ENCODE assay signal across 34 cellular contexts in the genomic region with DNA sequence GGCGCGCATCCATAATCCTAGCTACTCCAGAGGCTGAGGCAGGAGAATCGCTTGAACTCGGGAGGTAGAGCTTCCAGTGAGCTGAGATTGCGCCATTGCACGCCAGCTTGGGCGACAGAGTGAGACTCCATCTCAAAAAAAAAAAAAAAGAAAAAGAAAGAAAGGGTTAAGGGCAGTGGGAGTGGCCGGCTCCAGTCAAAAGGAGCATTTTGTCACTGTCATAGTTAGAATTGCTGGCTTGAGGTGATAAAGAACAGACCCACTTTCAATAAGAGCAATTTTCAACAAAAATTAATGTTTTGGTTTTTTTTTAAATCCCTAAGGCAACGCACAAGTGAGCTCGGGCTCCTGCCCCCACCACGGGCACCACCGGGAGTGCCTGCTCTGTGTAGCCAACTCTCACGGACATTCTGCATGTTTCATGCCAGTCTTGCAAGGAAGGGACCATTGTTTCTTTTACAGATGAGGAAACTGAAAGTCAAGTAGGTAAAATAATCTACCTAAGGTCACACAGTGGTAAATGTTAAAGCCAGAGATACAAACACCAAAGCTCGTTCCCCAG. TPM values are rescaled to one million over a fixed set of nuclear protein-coding genes. Genes with fewer than 3 reads are reported as not detected.
"Had no signal": no experiment of that assay in that cellular context is flagged by ENCODE, and none has a peak within 500 bp of the region (broad histone marks: within the 10 kb centered on the region; RNA-seq: fewer than 3 reads in every experiment).

No MANE protein-coding gene starts in this region.

- H3K27me3 ChIP-seq: Peyer's patch had no signal

- H3K9me3 ChIP-seq: Peyer's patch, SJSA1 had no signal

- ATAC-seq: activated CD8-positive, alpha-beta memory T cell treated with anti-CD3 and anti-CD28 coated beads, Interleukin-2, amount 10 ng/mL, durations not matched to agents 7 days and 5 days; activated naive CD8-positive, alpha-beta T cell treated with anti-CD3 and anti-CD28 coated beads, Interleukin-2, amount 50 U/mL, for 24 hours; PC-3; T-cell; T-helper 17 cell had no signal

- H3K27ac Mint-ChIP-seq: activated B cell treated with CpG ODN at 0.5 μM for 24 hours; activated CD4-positive, alpha-beta memory T cell treated with anti-CD3 and anti-CD28 coated beads, Interleukin-2, amount 10 ng/mL, durations not matched to agents 7 days and 5 days; activated CD8-positive, alpha-beta memory T cell treated with anti-CD3 and anti-CD28 coated beads, Interleukin-2, amount 10 ng/mL, durations not matched to agents 7 days and 5 days; activated naive CD4-positive, alpha-beta T cell treated with anti-CD3 and anti-CD28 coated beads, Interleukin-2, amount 10 ng/mL, durations not matched to agents 7 days and 5 days; activated naive CD8-positive, alpha-beta T cell; activated naive CD8-positive, alpha-beta T cell treated with anti-CD3 and anti-CD28 coated beads, Interleukin-2, amount 50 U/mL, for 24 hours; T-cell; T-helper 17 cell had no signal

- H3K4me3 Mint-ChIP-seq: activated B cell treated with CpG ODN at 0.5 μM for 24 hours; activated CD4-positive, alpha-beta memory T cell treated with anti-CD3 and anti-CD28 coated beads, Interleukin-2, amount 10 ng/mL, durations not matched to agents 7 days and 5 days; activated CD8-positive, alpha-beta memory T cell treated with anti-CD3 and anti-CD28 coated beads, Interleukin-2, amount 10 ng/mL, durations not matched to agents 7 days and 5 days; activated naive CD4-positive, alpha-beta T cell treated with anti-CD3 and anti-CD28 coated beads, Interleukin-2, amount 10 ng/mL, durations not matched to agents 7 days and 5 days; activated naive CD8-positive, alpha-beta T cell; activated naive CD8-positive, alpha-beta T cell treated with anti-CD3 and anti-CD28 coated beads, Interleukin-2, amount 50 U/mL, for 24 hours; T-cell; T-helper 17 cell had no signal

- H3K4me3 ChIP-seq: Peyer's patch, SJSA1 had no signal

- H3K4me1 Mint-ChIP-seq: activated B cell treated with CpG ODN at 0.5 μM for 24 hours; activated CD4-positive, alpha-beta memory T cell treated with anti-CD3 and anti-CD28 coated beads, Interleukin-2, amount 10 ng/mL, durations not matched to agents 7 days and 5 days; activated CD8-positive, alpha-beta memory T cell treated with anti-CD3 and anti-CD28 coated beads, Interleukin-2, amount 10 ng/mL, durations not matched to agents 7 days and 5 days; activated naive CD4-positive, alpha-beta T cell treated with anti-CD3 and anti-CD28 coated beads, Interleukin-2, amount 10 ng/mL, durations not matched to agents 7 days and 5 days; activated naive CD8-positive, alpha-beta T cell treated with anti-CD3 and anti-CD28 coated beads, Interleukin-2, amount 50 U/mL, for 24 hours; T-cell had no signal

- FAIRE-seq: bronchial epithelial cell had no signal

- H3K4me1 ChIP-seq: Peyer's patch, SJSA1 had no signal

- H3K36me3 Mint-ChIP-seq: activated CD8-positive, alpha-beta memory T cell treated with anti-CD3 and anti-CD28 coated beads, Interleukin-2, amount 10 ng/mL, durations not matched to agents 7 days and 5 days; activated naive CD4-positive, alpha-beta T cell treated with anti-CD3 and anti-CD28 coated beads, Interleukin-2, amount 10 ng/mL, durations not matched to agents 7 days and 5 days; activated naive CD8-positive, alpha-beta T cell; brain; T-cell had no signal

- DNase-seq: activated B cell treated with CpG ODN at 0.5 μM for 24 hours; activated CD4-positive, alpha-beta memory T cell treated with anti-CD3 and anti-CD28 coated beads, Interleukin-2, amount 10 ng/mL, durations not matched to agents 7 days and 5 days; activated CD4-positive, alpha-beta T cell treated with anti-CD3 and anti-CD28 coated beads for 1 hour; activated CD4-positive, alpha-beta T cell treated with anti-CD3 and anti-CD28 coated beads for 48 hours; activated CD8-positive, alpha-beta memory T cell treated with anti-CD3 and anti-CD28 coated beads for 24 hours; activated CD8-positive, alpha-beta memory T cell treated with anti-CD3 and anti-CD28 coated beads, Interleukin-2, amount 10 ng/mL, durations not matched to agents 7 days and 5 days; activated CD8-positive, alpha-beta memory T cell treated with anti-CD3 and anti-CD28 coated beads, Interleukin-2, amount 50 U/mL, for 48 hours; activated effector memory CD4-positive, alpha-beta T cell treated with Interleukin-2 at 50 U/mL for 16 hours; activated naive CD4-positive, alpha-beta T cell treated with anti-CD3 and anti-CD28 coated beads, Interleukin-2, amount 10 ng/mL, durations not matched to agents 7 days and 5 days; activated naive CD8-positive, alpha-beta T cell treated with anti-CD3 and anti-CD28 coated beads, Interleukin-2, amount 50 U/mL, for 24 hours; activated T-cell treated with anti-CD3 and anti-CD28 coated beads, Interleukin-2, amount 50 U/mL, for 48 hours; anterior cingulate cortex; caudate nucleus; NCI-H1092 treated with DMSO at 0.1 percent for 48 hours; NCI-H1417; NCI-H187 treated with DMSO at 0.1 percent for 48 hours; NCI-H2081; NCI-H2171 treated with DMSO at 0.1 percent for 48 hours; NCI-H345; NCI-H524 treated with DMSO at 0.1 percent for 48 hours; PC-3; Peyer's patch; RPMI8226; SHP77 treated with DMSO at 0.1 percent for 48 hours; T-cell; T-helper 17 cell had no signal

- H3K9ac ChIP-seq: KMS-11 had no signal

- H3K36me3 ChIP-seq: Peyer's patch, SJSA1 had no signal

- H3K9me3 Mint-ChIP-seq: activated B cell treated with CpG ODN at 0.5 μM for 24 hours; activated CD4-positive, alpha-beta memory T cell treated with anti-CD3 and anti-CD28 coated beads, Interleukin-2, amount 10 ng/mL, durations not matched to agents 7 days and 5 days; activated naive CD4-positive, alpha-beta T cell treated with anti-CD3 and anti-CD28 coated beads, Interleukin-2, amount 10 ng/mL, durations not matched to agents 7 days and 5 days; activated naive CD8-positive, alpha-beta T cell treated with anti-CD3 and anti-CD28 coated beads, Interleukin-2, amount 50 U/mL, for 24 hours; T-cell had no signal

- H3K27ac ChIP-seq: KMS-11, Peyer's patch, SJSA1, VCaP had no signal

- H3K4me2 ChIP-seq: KMS-11 had no signal

- H3K27me3 Mint-ChIP-seq: activated CD8-positive, alpha-beta memory T cell treated with anti-CD3 and anti-CD28 coated beads, Interleukin-2, amount 10 ng/mL, durations not matched to agents 7 days and 5 days; activated naive CD8-positive, alpha-beta T cell treated with anti-CD3 and anti-CD28 coated beads, Interleukin-2, amount 50 U/mL, for 24 hours had no signal

RNA-seq across cellular contexts. Expression of a gene that starts 8.5 kb away (rescaled TPM):
- total RNA-seq: activated B cell treated with CpG ODN at 0.5 μM for 24 hours; activated CD4-positive, alpha-beta memory T cell treated with anti-CD3 and anti-CD28 coated beads, Interleukin-2, amount 10 ng/mL, durations not matched to agents 7 days and 5 days; activated CD8-positive, alpha-beta memory T cell treated with anti-CD3 and anti-CD28 coated beads, Interleukin-2, amount 10 ng/mL, durations not matched to agents 7 days and 5 days; bronchial epithelial cell; LHCN-M2; NCI-H460; PC-3; Peyer's patch; SJSA1; T-cell; T-helper 17 cell had no signal

RNA-seq across cellular contexts. Expression of a gene that starts 59.8 kb away (rescaled TPM):
- total RNA-seq: activated B cell treated with CpG ODN at 0.5 μM for 24 hours; activated CD4-positive, alpha-beta memory T cell treated with anti-CD3 and anti-CD28 coated beads, Interleukin-2, amount 10 ng/mL, durations not matched to agents 7 days and 5 days; activated CD8-positive, alpha-beta memory T cell treated with anti-CD3 and anti-CD28 coated beads, Interleukin-2, amount 10 ng/mL, durations not matched to agents 7 days and 5 days; bronchial epithelial cell; LHCN-M2; SJSA1; T-helper 17 cell had no signal
